11 cellular contexts compared by ENCODE assay signal in the genomic region with DNA sequence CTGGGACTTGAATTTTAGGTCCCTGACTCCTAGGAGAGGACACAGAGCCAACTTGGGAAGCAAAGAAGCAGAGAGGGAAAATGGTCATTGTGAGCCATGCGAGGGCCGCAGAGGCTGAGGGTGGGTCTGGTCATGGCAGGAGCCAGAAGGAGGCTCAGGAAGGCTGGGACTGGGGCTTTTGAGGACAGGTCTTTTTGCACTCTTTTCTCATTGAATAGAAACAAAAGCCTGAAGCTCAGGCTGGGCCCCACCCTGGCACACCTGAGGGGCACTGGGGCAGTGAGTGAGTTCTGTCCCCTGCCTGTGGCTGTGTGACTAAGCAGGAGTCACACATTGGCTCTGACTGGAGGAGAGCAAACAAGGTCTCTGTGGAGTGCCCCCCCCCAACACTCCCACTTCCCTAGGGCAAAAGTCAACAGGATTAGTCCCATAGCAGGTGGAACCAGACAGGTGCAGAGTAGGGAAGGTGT. TPM values are rescaled to one million over a fixed set of nuclear protein-coding genes. Genes with fewer than 3 reads are reported as not detected.
DNase-seq lines count a peak whose midpoint lies in the region; ATAC-seq and TF ChIP-seq lines count a peak whose summit lies in the region.
"Had no signal": no experiment of that assay in that cellular context is flagged by ENCODE, and none has a peak within 500 bp of the region (broad histone marks: within the 10 kb centered on the region; RNA-seq: fewer than 3 reads in every experiment).

No MANE protein-coding gene starts in this region.

- H3K27ac Mint-ChIP-seq in osteocyte (ENCODE audit: unreplicated experiment) = no peak overlapping the region
- H3K27ac Mint-ChIP-seq: naive B cell had no signal

- peaks cover 81% of the 10 kb centered on the region for H3K79me2 ChIP-seq in mammary epithelial cell (ENCODE audit: insufficient read depth, low read length)

- dilution Hi-C loops in mammary epithelial cell (cut with HindIII; ENCODE audit: low sequenced_read_pairs) = loop anchor here (5.0 kb wide), 2 partner anchors 46 to 91 kb away; no protein-coding TSS in a partner anchor

- peak; percentile 99 for DNase-seq in DMS53 (lab: John Stamatoyannopoulos, UW)
- peak; percentile 61 for DNase-seq in NCI-H2029 treated with DMSO at 0.1 percent for 48 hours (lab: John Stamatoyannopoulos, UW)
- peak; percentile 51 for DNase-seq in mammary epithelial cell
- no peak for DNase-seq in prostate gland (ENCODE audit: low spot score)
- DNase-seq in NCI-H2171 (lab: John Stamatoyannopoulos, UW) = no peak
- no peak for DNase-seq in gastrocnemius medialis
- no peak for DNase-seq in osteocyte (ENCODE audit: extremely low spot score, unreplicated experiment)
- DNase-seq: activated CD4-positive, alpha-beta T cell treated with anti-CD3 and anti-CD28 coated beads for 4 hours; naive B cell had no signal

- H3K4me3 Mint-ChIP-seq in osteocyte (ENCODE audit: unreplicated experiment) = no peak overlapping the region

- peaks cover 23% of the 10 kb centered on the region for H4K20me1 ChIP-seq in mammary epithelial cell (ENCODE audit: insufficient read depth, low read length)

- TF ChIP-seq CTCF in mammary epithelial cell (conservative IDR thresholded peaks at IDR 0.05 in 1 of 2, IDR thresholded peaks at IDR 0.05 in 1 of 2; ENCODE audit: extremely low read depth in 1 of 2, insufficient read depth in 1 of 2, low read depth in 1 of 2, low read length in 2 of 2) (no peak), prostate gland (IDR thresholded peaks at IDR 0.05) (no peak), gastrocnemius medialis (IDR thresholded peaks at IDR 0.05 in 4 of 5, conservative IDR thresholded peaks at IDR 0.05 in 1 of 5) (no peak), osteocyte (IDR thresholded peaks at IDR 0.05) (no peak)

- H3K36me3 Mint-ChIP-seq in osteocyte (ENCODE audit: unreplicated experiment) = no peaks in the 10 kb centered on the region
- H3K36me3 Mint-ChIP-seq: naive B cell had no signal

- peaks cover 53% of the 10 kb centered on the region for H3K36me3 ChIP-seq in mammary epithelial cell (ENCODE audit: insufficient read depth, low read length)
- H3K36me3 ChIP-seq in prostate gland = no peaks in the 10 kb centered on the region
- H3K36me3 ChIP-seq in gastrocnemius medialis = no peaks in the 10 kb centered on the region

- H3K4me1 ChIP-seq in mammary epithelial cell (ENCODE audit: insufficient read depth, low read length) = peaks cover 67% of the 10 kb centered on the region
- H3K4me1 ChIP-seq in prostate gland (replicated peaks) = peaks cover 10% of the 10 kb centered on the region
- H3K4me1 ChIP-seq in gastrocnemius medialis = peaks cover 0 to 9% of the 10 kb centered on the region in 2 donors

- H3K4me2 ChIP-seq in mammary epithelial cell (ENCODE audit: insufficient read depth, low read depth, low read length) = peak overlapping the region; percentile 92

- CTCF ChIA-PET in mammary epithelial cell (lab: Charles Lee; ENCODE audit: low non-redundant PET) = interaction anchor here (0.7 kb wide), 1 partner anchor 132 kb away, joined by 3 read pairs; no protein-coding TSS in a partner anchor

- WGBS in mammary epithelial cell (ENCODE audit: low coverage, missing lambda C conversion rate) = 46% methylated on average over 2 of the region's 2 CpGs
- 93% methylated on average over 2 of the region's 2 CpGs for WGBS in prostate gland

- H3K4me1 Mint-ChIP-seq in osteocyte (ENCODE audit: unreplicated experiment) = peaks cover 62% of the 10 kb centered on the region
- H3K4me1 Mint-ChIP-seq: naive B cell had no signal

- peak overlapping the region; percentile 85 to 95 (median 93) for H3K4me3 ChIP-seq in mammary epithelial cell (replicated peaks in 1 of 3; ENCODE audit: insufficient read depth in 1 of 3, low read depth in 2 of 3, low read length in 3 of 3)
- no peak overlapping the region for H3K4me3 ChIP-seq in prostate gland
- H3K4me3 ChIP-seq in gastrocnemius medialis = no peak overlapping the region
- H3K4me3 ChIP-seq: skin epidermis had no signal

- no peaks in the 10 kb centered on the region for H3K27me3 ChIP-seq in mammary epithelial cell (ENCODE audit: insufficient read depth, low read length)
- no peaks in the 10 kb centered on the region for H3K27me3 ChIP-seq in prostate gland (replicated peaks; ENCODE audit: insufficient read depth)
- H3K27me3 ChIP-seq in gastrocnemius medialis = peaks cover 17 to 20% (median 18%) of the 10 kb centered on the region in 3 donors

- H3K9me3 ChIP-seq in mammary epithelial cell (replicated peaks; ENCODE audit: insufficient read depth, low read length) (no peaks in the 10 kb centered on the region), prostate gland (no peaks in the 10 kb centered on the region), gastrocnemius medialis (no peaks in the 10 kb centered on the region)

- H3K27ac ChIP-seq in mammary epithelial cell (ENCODE audit: insufficient read depth, low read depth, low read length) (peak overlapping the region; percentile 63), prostate gland (no peak overlapping the region), gastrocnemius medialis (no peak overlapping the region)

- H3K9ac ChIP-seq in mammary epithelial cell (ENCODE audit: insufficient read depth, low read length) = peak overlapping the region; percentile 81

- in situ Hi-C loops in mammary epithelial cell (cut with MboI; ENCODE audit: low sequenced_read_pairs in 2 of 2) (no loop called here), gastrocnemius medialis (cut with MboI; ENCODE audit: low sequenced_read_pairs in 4 of 4) (no loop called here)

- intact Hi-C loops in mammary epithelial cell (cut with micrococcal nuclease) = no loop called here
- intact Hi-C loops in prostate gland (cut with DNase I) = no loop called here
- intact Hi-C loops in gastrocnemius medialis (cut with DNase I; ENCODE audit: low total_unique reads) = no loop called here

- no TSS peak for BruUV-seq in mammary epithelial cell (replicated peaks; lab: Mats Ljungman, UMichigan)

- no peaks in the 10 kb centered on the region for H3K27me3 Mint-ChIP-seq in osteocyte (ENCODE audit: unreplicated experiment)

- peak; percentile 13 for TF ChIP-seq POLR2A in prostate gland (IDR thresholded peaks at IDR 0.05)
- no peak for TF ChIP-seq POLR2A in gastrocnemius medialis (IDR thresholded peaks at IDR 0.05)

- no peaks in the 10 kb centered on the region for H3K9me3 Mint-ChIP-seq in osteocyte (ENCODE audit: unreplicated experiment)
- H3K9me3 Mint-ChIP-seq: naive B cell had no signal

- H2AFZ ChIP-seq in mammary epithelial cell (ENCODE audit: low read depth, low read length) = no peak overlapping the region

- ATAC-seq in GM19351 (IDR thresholded peaks at IDR 0.05; ENCODE audit: unreplicated experiment) (no peak), gastrocnemius medialis (no peak)

RNA-seq across cellular contexts. Expression of a gene that starts 2.8 kb away (rescaled TPM):
- total RNA-seq in mammary epithelial cell = 1,000 to 10,000 TPM; 2,215 to 3,387 TPM
- 3,281 TPM for polyA plus RNA-seq in mammary epithelial cell
- 4,390 TPM for polyA minus RNA-seq in mammary epithelial cell
- 100 to 1,000 TPM in 1 of 2 donors, 10 to 100 TPM in 1; 53.1 to 151 TPM for total RNA-seq in prostate gland
- 1 to 10 TPM in 3 of 4 donors, under 1 TPM in 1; 0.39 to 4.4 (median 1.2) TPM for total RNA-seq in gastrocnemius medialis
- 168 and 178 TPM in 2 replicates for total RNA-seq in osteocyte

RNA-seq across cellular contexts. Expression of a gene that starts 38.6 kb away (rescaled TPM):
- total RNA-seq in mammary epithelial cell (10 to 100 TPM in 1 of 2 donors, 1 to 10 TPM in 1; 6.3 to 34.9 TPM), prostate gland (under 1 TPM; 0.27 to 0.85 TPM), gastrocnemius medialis (under 1 TPM in 1 of 4 donors, not detected in 3; 0.24 TPM), osteocyte (0.24 TPM in 2 replicates)
- polyA plus RNA-seq in mammary epithelial cell = 8.6 TPM
- polyA minus RNA-seq in mammary epithelial cell = 0.72 TPM

RNA-seq across cellular contexts. Expression of a gene that starts 44.0 kb away (rescaled TPM):
- total RNA-seq in mammary epithelial cell (1 to 10 TPM; 1.8 to 2.7 TPM), prostate gland (1 to 10 TPM; 1.9 to 3.7 TPM), gastrocnemius medialis (under 1 TPM in 2 of 4 donors, not detected in 2; 0.13 to 0.26 TPM), osteocyte (9.2 and 9.9 TPM in 2 replicates)
- polyA plus RNA-seq in mammary epithelial cell = 1.2 TPM
- polyA minus RNA-seq in mammary epithelial cell = not detected

RNA-seq across cellular contexts. Expression of a gene that starts 55.5 kb away (rescaled TPM):
- total RNA-seq in mammary epithelial cell = 100 to 1,000 TPM; 176 to 903 TPM
- polyA plus RNA-seq in mammary epithelial cell = 90.5 TPM
- polyA minus RNA-seq in mammary epithelial cell = 21.9 TPM
- total RNA-seq in prostate gland = 1 to 10 TPM in 1 of 2 donors, not detected in 1; 1.7 TPM
- not detected for total RNA-seq in gastrocnemius medialis
- total RNA-seq in osteocyte = 0.50 and 0.83 TPM in 2 replicates

Comparison
In these comparisons a context has a peak if more than half of its experiments do, and no peak if none do; other contexts are left out.
1. DNase-seq: peak in DMS53 (single experiment), NCI-H2029 treated with DMSO at 0.1 percent for 48 hours (single experiment) and mammary epithelial cell (single experiment); none in prostate gland (single experiment), NCI-H2171 (single experiment), gastrocnemius medialis (0 of 2) and osteocyte (single experiment).
2. H3K4me3 ChIP-seq: peak in mammary epithelial cell (3 of 3); none in prostate gland (0 of 2) and gastrocnemius medialis (0 of 4).
3. RNA of a gene that starts 2.8 kb away (total RNA-seq): 2,215 to 3,387 TPM in mammary epithelial cell; 168 to 178 TPM in osteocyte, 53.1 to 151 TPM in prostate gland and 0.39 to 4.4 TPM in gastrocnemius medialis; every median in the first group is over 10 times any median in the second.